In the genomic region with DNA sequence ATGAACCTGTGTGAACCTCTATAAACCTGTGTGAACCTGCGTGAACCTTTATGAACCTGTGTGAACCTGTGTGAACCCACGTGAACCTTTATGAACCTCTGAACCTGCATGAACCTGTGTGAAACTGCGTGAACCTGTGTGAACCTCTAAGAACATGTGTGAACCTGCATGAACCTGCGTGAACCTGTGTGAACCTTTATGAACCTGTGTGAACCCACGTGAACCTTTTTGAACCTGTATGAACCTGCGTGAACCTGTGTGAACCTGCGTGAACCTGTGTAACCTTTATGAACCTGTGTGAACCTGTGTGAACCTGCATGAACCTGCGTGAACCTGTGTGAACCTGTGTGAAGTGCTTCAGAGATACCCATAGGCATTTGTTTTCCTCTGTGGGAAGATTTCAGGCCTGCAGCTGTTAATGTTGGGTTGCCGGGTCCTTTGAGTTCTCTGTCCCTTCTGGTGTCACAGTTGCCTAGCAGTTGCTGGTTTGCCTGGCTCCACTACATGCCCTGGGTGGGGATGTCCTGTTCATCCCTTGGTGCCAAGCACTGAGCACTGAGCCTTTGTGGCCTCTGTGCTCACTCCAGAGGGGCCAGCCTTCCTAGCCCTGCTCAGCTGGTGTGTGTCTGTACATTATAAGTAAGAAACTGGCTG, we compare ENCODE assay signal across 28 cellular contexts.
"Had no signal": no experiment of that assay in that cellular context is flagged by ENCODE, and none has a peak within 500 bp of the region (broad histone marks: within the 10 kb centered on the region; RNA-seq: fewer than 3 reads in every experiment).

No MANE protein-coding gene starts in this region.

- H3K9ac ChIP-seq: KMS-11 had no signal

- H3K36me3 Mint-ChIP-seq: activated CD4-positive, alpha-beta memory T cell treated with anti-CD3 and anti-CD28 coated beads for 36 hours; activated naive CD8-positive, alpha-beta T cell treated with anti-CD3 and anti-CD28 coated beads for 36 hours; T-cell had no signal

- ATAC-seq: activated T-cell treated with anti-CD3 and anti-CD28 coated beads, Interleukin-2, amount 50 U/mL, for 4 hours; PC-3; Right ventricle myocardium inferior; T-cell had no signal

- H3K27ac ChIP-seq: brain microvascular endothelial cell, KMS-11, SK-N-MC had no signal

- DNase-seq: activated CD4-positive, alpha-beta memory T cell treated with anti-CD3 and anti-CD28 coated beads for 36 hours; activated CD4-positive, alpha-beta T cell treated with anti-CD3 and anti-CD28 coated beads, Interleukin-2, amount 10 ng/mL, durations not matched to agents 7 days and 5 days; activated CD4-positive, CD25-positive, alpha-beta regulatory T cell; activated CD8-positive, alpha-beta memory T cell treated with anti-CD3 and anti-CD28 coated beads for 24 hours; activated effector memory CD4-positive, alpha-beta T cell treated with anti-CD3 and anti-CD28 coated beads, Interleukin-2, amount 50 U/mL, for 16 hours; activated naive CD4-positive, alpha-beta T cell treated with anti-CD3 and anti-CD28 coated beads for 36 hours; activated naive CD8-positive, alpha-beta T cell treated with anti-CD3 and anti-CD28 coated beads for 36 hours; activated T-cell treated with anti-CD3 and anti-CD28 coated beads, Interleukin-2, amount 50 U/mL, for 4 hours; brain microvascular endothelial cell; caudate nucleus; MG63; MV-4-11; NCI-H1092 treated with DMSO at 0.1 percent for 48 hours; NCI-H1417 treated with DMSO at 0.1 percent for 48 hours; NCI-H1694; NCI-H2029; NCI-H345; NCI-H510A; NCI-H526 treated with DMSO at 0.1 percent for 48 hours; NCI-H82; NK-92 treated with Interleukin-12 subunit alpha and Interleukin-12 subunit beta, amount 100 ng/mL, for 24 hours; PC-3; T-cell; T-helper 2 cell; T1000 had no signal

- H3K9me3 ChIP-seq: MG63 had no signal

- H3K4me3 Mint-ChIP-seq: activated CD4-positive, alpha-beta memory T cell treated with anti-CD3 and anti-CD28 coated beads for 36 hours; activated CD4-positive, alpha-beta T cell treated with anti-CD3 and anti-CD28 coated beads, Interleukin-2, amount 10 ng/mL, durations not matched to agents 7 days and 5 days; activated naive CD4-positive, alpha-beta T cell treated with anti-CD3 and anti-CD28 coated beads for 36 hours; activated naive CD8-positive, alpha-beta T cell treated with anti-CD3 and anti-CD28 coated beads for 36 hours; activated T-cell treated with anti-CD3 and anti-CD28 coated beads, Interleukin-2, amount 50 U/mL, for 4 hours; T-cell had no signal

- H3K27me3 ChIP-seq: brain microvascular endothelial cell, MG63 had no signal

- H3K27me3 Mint-ChIP-seq: activated CD4-positive, alpha-beta memory T cell treated with anti-CD3 and anti-CD28 coated beads for 36 hours; activated CD4-positive, alpha-beta T cell treated with anti-CD3 and anti-CD28 coated beads, Interleukin-2, amount 10 ng/mL, durations not matched to agents 7 days and 5 days; T-cell had no signal

- H3K27ac Mint-ChIP-seq: activated CD4-positive, alpha-beta memory T cell treated with anti-CD3 and anti-CD28 coated beads for 36 hours; activated CD4-positive, alpha-beta T cell treated with anti-CD3 and anti-CD28 coated beads, Interleukin-2, amount 10 ng/mL, durations not matched to agents 7 days and 5 days; activated naive CD4-positive, alpha-beta T cell treated with anti-CD3 and anti-CD28 coated beads for 36 hours; activated naive CD8-positive, alpha-beta T cell treated with anti-CD3 and anti-CD28 coated beads for 36 hours; T-cell had no signal

- H3K4me1 Mint-ChIP-seq: activated CD4-positive, alpha-beta T cell treated with anti-CD3 and anti-CD28 coated beads, Interleukin-2, amount 10 ng/mL, durations not matched to agents 7 days and 5 days; activated naive CD8-positive, alpha-beta T cell treated with anti-CD3 and anti-CD28 coated beads for 36 hours; T-cell had no signal

- H3K9me3 Mint-ChIP-seq: activated CD4-positive, alpha-beta T cell treated with anti-CD3 and anti-CD28 coated beads, Interleukin-2, amount 10 ng/mL, durations not matched to agents 7 days and 5 days had no signal

- H3K4me2 ChIP-seq: KMS-11 had no signal

- H3K4me3 ChIP-seq: MG63, SK-N-MC had no signal
